2 cellular contexts compared by ENCODE assay signal in the genomic region with DNA sequence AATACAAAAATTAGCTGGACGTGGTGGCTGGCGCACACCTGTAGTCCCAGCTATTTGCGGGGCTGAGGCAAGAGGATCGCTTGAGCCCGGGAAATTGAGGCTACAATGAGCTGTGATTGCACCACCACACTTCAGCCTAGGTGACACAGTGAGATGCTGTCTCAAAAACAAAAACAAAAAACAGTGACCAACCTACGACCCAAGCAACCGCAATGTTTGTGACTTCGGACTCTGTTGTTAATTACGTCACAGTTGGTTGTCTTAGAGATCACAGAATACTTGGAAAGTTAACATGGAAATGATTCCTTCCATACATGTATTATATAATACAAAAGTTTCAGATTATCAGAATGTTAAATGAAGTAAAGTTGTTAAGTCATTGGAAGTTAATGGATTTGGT.
TF ChIP-seq lines count a peak whose summit lies in the region.

No MANE protein-coding gene starts in this region.

TF ChIP-seq in GM23338, 12 proteins besides CTCF, POLR2A, EP300 and RAD21 (continued from another document):
- TF ChIP-seq REST (IDR thresholded peaks at IDR 0.05; ENCODE audit: unreplicated experiment) (no peak), EZH2phosphoT487 (IDR thresholded peaks at IDR 0.05; ENCODE audit: unreplicated experiment) (no peak), JUNB (IDR thresholded peaks at IDR 0.05; ENCODE audit: unreplicated experiment) (no peak), ZNF462 (CRISPR knock-in tag; IDR thresholded peaks at IDR 0.05) (no peak), ETS1 (IDR thresholded peaks at IDR 0.05) (no peak), POLR2AphosphoS5 (IDR thresholded peaks at IDR 0.05; ENCODE audit: low read depth) (no peak), ZNF331 (CRISPR knock-in tag; IDR thresholded peaks at IDR 0.05; ENCODE audit: low read depth) (no peak)

TF ChIP-seq in GM12878, 131 proteins besides CTCF, POLR2A, EP300 and RAD21 (continued from another document):
- TF ChIP-seq CUX1 (IDR thresholded peaks at IDR 0.05; ENCODE audit: insufficient replicate concordance, low read depth, low read length) (no peak), RCOR1 (conservative IDR thresholded peaks at IDR 0.05; ENCODE audit: low read depth, low read length) (no peak), EED (IDR thresholded peaks at IDR 0.05; ENCODE audit: low read depth) (no peak), ETV6 (conservative IDR thresholded peaks at IDR 0.05 in 1 of 2, IDR thresholded peaks at IDR 0.05 in 1 of 2; ENCODE audit: borderline replicate concordance in 1 of 2, low read depth in 1 of 2) (no peak), KDM1A (IDR thresholded peaks at IDR 0.05; ENCODE audit: borderline replicate concordance) (no peak)
